ENCODE assay signal across 13 cellular contexts in genomic region chr6:124882580-124883393, GRCh38.
DNase-seq lines count a peak whose midpoint lies in the region; ATAC-seq, FAIRE-seq and TF ChIP-seq lines count a peak whose summit lies in the region.
"Had no signal": no experiment of that assay in that cellular context is flagged by ENCODE, and none has a peak within 500 bp of the region (broad histone marks: within the 10 kb centered on the region; RNA-seq: fewer than 3 reads in every experiment).

No MANE protein-coding gene starts in this region.

- H3K9me3 ChIP-seq in astrocyte (ENCODE audit: insufficient read depth, low read depth, low read length) (no peaks in the 10 kb centered on the region), keratinocyte (ENCODE audit: control insufficient read depth, low read depth, low read length) (no peaks in the 10 kb centered on the region), adrenal gland (replicated peaks in 1 of 3) (no peaks in the 10 kb centered on the region)
- H3K9me3 ChIP-seq: BE2C, vagina had no signal

- H3K4me3 ChIP-seq in astrocyte (ENCODE audit: insufficient read depth, low read depth, low read length), result no peak overlapping the region
- H3K4me3 ChIP-seq in keratinocyte (ENCODE audit: control insufficient read depth in 2 of 3, extremely low read depth in 1 of 3, insufficient read depth in 2 of 3, low read depth in 1 of 3, low read length in 3 of 3), result no peak overlapping the region
- no peak overlapping the region for H3K4me3 ChIP-seq in adrenal gland
- H3K4me3 ChIP-seq: hepatocyte, vagina had no signal

- no peak overlapping the region for H3K27ac ChIP-seq in astrocyte (ENCODE audit: low read depth, low read length)
- no peak overlapping the region for H3K27ac ChIP-seq in keratinocyte (ENCODE audit: control insufficient read depth, insufficient read depth, low read length)
- no peak overlapping the region for H3K27ac ChIP-seq in adrenal gland
- H3K27ac ChIP-seq: hepatocyte, vagina had no signal

- H3K4me2 ChIP-seq in astrocyte (ENCODE audit: low read length) (peak overlapping the region; percentile 74), keratinocyte (ENCODE audit: control insufficient read depth, extremely low read depth, insufficient read depth, low read depth, low read length) (peak overlapping the region; percentile 59)
- H3K4me2 ChIP-seq: hepatocyte had no signal

- no peaks in the 10 kb centered on the region for H3K9me1 ChIP-seq in keratinocyte (ENCODE audit: control insufficient read depth, extremely low read depth, insufficient read depth, low read length)

- no peak for TF ChIP-seq POLR2A in adrenal gland (IDR thresholded peaks at IDR 0.05)

- H3K9ac ChIP-seq in astrocyte (ENCODE audit: low read length) (peak overlapping the region; percentile 39), keratinocyte (ENCODE audit: control insufficient read depth, extremely low read depth, insufficient read depth, low read length) (no peak overlapping the region)

- intact Hi-C loops in adrenal gland (cut with DNase I), result no loop called here

- no peaks in the 10 kb centered on the region for H4K20me1 ChIP-seq in astrocyte (ENCODE audit: insufficient read depth, low read length)
- H4K20me1 ChIP-seq in keratinocyte (ENCODE audit: control insufficient read depth, extremely low read depth, insufficient read depth, low read length), result no peaks in the 10 kb centered on the region

- H3K27ac Mint-ChIP-seq in stimulated activated naive CD8-positive, alpha-beta T cell treated with anti-CD3 and anti-CD28 coated beads, Interleukin-15, amount 100 ng/mL, for 72 hours, result peak overlapping the region in 1 of 2 donors; percentile 92
- H3K27ac Mint-ChIP-seq in astrocyte (ENCODE audit: unreplicated experiment), result no peak overlapping the region
- H3K27ac Mint-ChIP-seq: activated CD4-positive, alpha-beta T cell treated with anti-CD3 and anti-CD28 coated beads, Interleukin-2, amount 10 ng/mL, durations not matched to agents 7 days and 5 days had no signal

- dilution Hi-C loops in keratinocyte (cut with MboI; ENCODE audit: extremely low pct_ligation_motif_present, low sequenced_read_pairs), result no loop called here

- H3K27me3 ChIP-seq in astrocyte (ENCODE audit: insufficient read depth, low read length) (no peaks in the 10 kb centered on the region), keratinocyte (ENCODE audit: control insufficient read depth, extremely low read depth, insufficient read depth, low read length) (no peaks in the 10 kb centered on the region), adrenal gland (no peaks in the 10 kb centered on the region)
- H3K27me3 ChIP-seq: BE2C, hepatocyte, vagina had no signal

- H3K4me1 ChIP-seq in astrocyte (ENCODE audit: insufficient read depth, low read length) (peaks cover 5% of the 10 kb centered on the region), keratinocyte (ENCODE audit: control insufficient read depth, extremely low read depth, insufficient read depth, low read length) (peaks cover 21% of the 10 kb centered on the region), adrenal gland (replicated peaks in 1 of 2) (peaks cover 0 to 17% of the 10 kb centered on the region in 2 donors)
- H3K4me1 ChIP-seq: BE2C had no signal

- H3K36me3 ChIP-seq in astrocyte (ENCODE audit: insufficient read depth, low read length), result no peaks in the 10 kb centered on the region
- H3K36me3 ChIP-seq in keratinocyte (ENCODE audit: control insufficient read depth in 2 of 2, extremely low read depth in 1 of 2, insufficient read depth in 2 of 2, low read length in 2 of 2), result no peaks in the 10 kb centered on the region
- no peaks in the 10 kb centered on the region for H3K36me3 ChIP-seq in adrenal gland (replicated peaks in 1 of 2)
- H3K36me3 ChIP-seq: BE2C, vagina had no signal

- no peaks in the 10 kb centered on the region for H3K36me3 Mint-ChIP-seq in astrocyte (ENCODE audit: low read depth, unreplicated experiment)

- peaks cover 18% of the 10 kb centered on the region for H3K4me1 Mint-ChIP-seq in stimulated activated naive CD8-positive, alpha-beta T cell treated with anti-CD3 and anti-CD28 coated beads, Interleukin-15, amount 100 ng/mL, for 72 hours
- H3K4me1 Mint-ChIP-seq in astrocyte (ENCODE audit: low read depth, unreplicated experiment), result peaks cover 14% of the 10 kb centered on the region

- H3K79me2 ChIP-seq in astrocyte (ENCODE audit: insufficient read depth, low read length), result no peaks in the 10 kb centered on the region
- no peaks in the 10 kb centered on the region for H3K79me2 ChIP-seq in keratinocyte (ENCODE audit: control insufficient read depth, insufficient read depth, low read length)
- H3K79me2 ChIP-seq: hepatocyte had no signal

- peaks cover 14% of the 10 kb centered on the region for H3K27me3 Mint-ChIP-seq in stimulated activated naive CD8-positive, alpha-beta T cell treated with anti-CD3 and anti-CD28 coated beads, Interleukin-15, amount 100 ng/mL, for 72 hours
- no peaks in the 10 kb centered on the region for H3K27me3 Mint-ChIP-seq in astrocyte (ENCODE audit: low read depth, unreplicated experiment)
- H3K27me3 Mint-ChIP-seq: activated CD4-positive, alpha-beta T cell treated with anti-CD3 and anti-CD28 coated beads, Interleukin-2, amount 10 ng/mL, durations not matched to agents 7 days and 5 days had no signal

- H3K4me3 Mint-ChIP-seq in stimulated activated naive CD8-positive, alpha-beta T cell treated with anti-CD3 and anti-CD28 coated beads, Interleukin-15, amount 100 ng/mL, for 72 hours, result peak overlapping the region; percentile 30 to 60
- H3K4me3 Mint-ChIP-seq in astrocyte (ENCODE audit: unreplicated experiment), result no peak overlapping the region
- H3K4me3 Mint-ChIP-seq: activated CD4-positive, alpha-beta T cell treated with anti-CD3 and anti-CD28 coated beads, Interleukin-2, amount 10 ng/mL, durations not matched to agents 7 days and 5 days had no signal

- peak overlapping the region; percentile 27 for H2AFZ ChIP-seq in astrocyte (ENCODE audit: low read depth, low read length)
- H2AFZ ChIP-seq in keratinocyte (ENCODE audit: control insufficient read depth, low read length), result no peak overlapping the region
- H2AFZ ChIP-seq: hepatocyte had no signal

- ATAC-seq in stimulated activated naive CD8-positive, alpha-beta T cell treated with anti-CD3 and anti-CD28 coated beads, Interleukin-15, amount 100 ng/mL, for 72 hours, result no peak
- ATAC-seq in stimulated activated naive CD8-positive, alpha-beta T cell treated with anti-CD3 and anti-CD28 coated beads, Interleukin-15, Interleukin-2, amounts not matched to agents 100 U/mL and 50 U/mL, for 24 hours, result no peak

- TF ChIP-seq CTCF in astrocyte (IDR thresholded peaks at IDR 0.05; ENCODE audit: insufficient read depth, low read depth, low read length), result no peak
- TF ChIP-seq CTCF in keratinocyte (optimal IDR thresholded peaks at IDR 0.05 in 1 of 3, IDR thresholded peaks at IDR 0.05 in 1 of 3, conservative IDR thresholded peaks at IDR 0.05 in 1 of 3; ENCODE audit: extremely low read depth in 1 of 3, insufficient read depth in 2 of 3, low read length in 3 of 3), result no peak
- TF ChIP-seq CTCF in adrenal gland (IDR thresholded peaks at IDR 0.05), result no peak

- no peak for DNase-seq in stimulated activated naive CD8-positive, alpha-beta T cell treated with anti-CD3 and anti-CD28 coated beads, Interleukin-15, amount 100 ng/mL, for 72 hours
- DNase-seq in stimulated activated naive CD8-positive, alpha-beta T cell treated with anti-CD3 and anti-CD28 coated beads, Interleukin-15, Interleukin-2, amounts not matched to agents 100 U/mL and 50 U/mL, for 24 hours, result no peak
- DNase-seq in astrocyte (ENCODE audit: low read depth), result peak; percentile 31
- no peak for DNase-seq in keratinocyte (ENCODE audit: low read depth, low spot score)
- no peak for DNase-seq in NCI-H1105 (lab: John Stamatoyannopoulos, UW)
- DNase-seq in ecto neural progenitor cell (ENCODE audit: low spot score), result no peak
- no peak for DNase-seq in adrenal gland
- no peak for DNase-seq in NCI-H524 treated with DMSO at 0.1 percent for 48 hours (lab: John Stamatoyannopoulos, UW)
- DNase-seq: activated CD4-positive, alpha-beta T cell treated with anti-CD3 and anti-CD28 coated beads, Interleukin-2, amount 10 ng/mL, durations not matched to agents 7 days and 5 days had no signal

- peak; percentile 9 for FAIRE-seq in astrocyte (lab: Jason Lieb, UNC)
- peak; percentile 73 for FAIRE-seq in keratinocyte (lab: Jason Lieb, UNC)
- FAIRE-seq: RCC 7860 had no signal

- 33 to 36% (median 35%) methylated on average over 4 of the region's 4 CpGs for WGBS in adrenal gland, 4 donors

- H3K9me3 Mint-ChIP-seq in stimulated activated naive CD8-positive, alpha-beta T cell treated with anti-CD3 and anti-CD28 coated beads, Interleukin-15, amount 100 ng/mL, for 72 hours, result no peaks in the 10 kb centered on the region
- H3K9me3 Mint-ChIP-seq in astrocyte (ENCODE audit: unreplicated experiment), result no peaks in the 10 kb centered on the region
- H3K9me3 Mint-ChIP-seq: activated CD4-positive, alpha-beta T cell treated with anti-CD3 and anti-CD28 coated beads, Interleukin-2, amount 10 ng/mL, durations not matched to agents 7 days and 5 days had no signal
